9 cellular contexts compared by ENCODE assay signal in genomic region chr9:136762915-136763648, GRCh38. TPM values are rescaled to one million over a fixed set of nuclear protein-coding genes. Genes with fewer than 3 reads are reported as not detected.
DNase-seq lines count a peak whose midpoint lies in the region; ATAC-seq and TF ChIP-seq lines count a peak whose summit lies in the region.
"Had no signal": no experiment of that assay in that cellular context is flagged by ENCODE, and none has a peak within 500 bp of the region (broad histone marks: within the 10 kb centered on the region; RNA-seq: fewer than 3 reads in every experiment).

No MANE protein-coding gene starts in this region.

- peaks cover 14% of the 10 kb centered on the region for H3K4me1 ChIP-seq in mucosa of descending colon (ENCODE audit: low read depth)
- H3K4me1 ChIP-seq in vagina: peaks cover 5% of the 10 kb centered on the region

- H3K9me3 Mint-ChIP-seq in activated naive CD8-positive, alpha-beta T cell treated with anti-CD3 and anti-CD28 coated beads for 36 hours: no peaks in the 10 kb centered on the region
- H3K9me3 Mint-ChIP-seq: natural killer cell treated with Interleukin-12 subunit alpha and Interleukin-12 subunit beta and Interleukin-15 and Interleukin-18, amount 100 ng/mL, for 72 hours had no signal

- H3K9me3 ChIP-seq in mucosa of descending colon (no peaks in the 10 kb centered on the region), vagina (no peaks in the 10 kb centered on the region)

- H3K36me3 ChIP-seq in mucosa of descending colon (ENCODE audit: low read depth) (no peaks in the 10 kb centered on the region), vagina (no peaks in the 10 kb centered on the region)

- DNase-seq in DMS53 treated with DMSO at 0.1 percent for 48 hours (lab: John Stamatoyannopoulos, UW; ENCODE audit: unreplicated experiment): peak; percentile 31
- peak; percentile 27 for DNase-seq in NCI-H226
- DNase-seq in activated naive CD8-positive, alpha-beta T cell treated with anti-CD3 and anti-CD28 coated beads for 36 hours: peak; percentile 44
- peak; percentile 53 to 78 (median 67) for DNase-seq in mucosa of descending colon
- DNase-seq in vagina (ENCODE audit: extremely low spot score in 2 of 2): no peak
- DNase-seq in SW480 (ENCODE audit: low spot score): no peak

- H3K4me3 ChIP-seq in mucosa of descending colon (no peak overlapping the region), vagina (no peak overlapping the region)

- intact Hi-C loops in mucosa of descending colon (cut with DNase I, micrococcal nuclease) (no loop called here), vagina (cut with DNase I) (no loop called here)

- no peak overlapping the region for H3K27ac ChIP-seq in vagina

- ATAC-seq in mucosa of descending colon (peak; percentile 26), GM19351 (IDR thresholded peaks at IDR 0.05; ENCODE audit: unreplicated experiment) (no peak), HG02852 (IDR thresholded peaks at IDR 0.05; ENCODE audit: unreplicated experiment) (no peak)

- no peaks in the 10 kb centered on the region for H3K36me3 Mint-ChIP-seq in activated naive CD8-positive, alpha-beta T cell treated with anti-CD3 and anti-CD28 coated beads for 36 hours
- H3K36me3 Mint-ChIP-seq: natural killer cell treated with Interleukin-12 subunit alpha and Interleukin-12 subunit beta and Interleukin-15 and Interleukin-18, amount 100 ng/mL, for 72 hours had no signal

- H3K27me3 ChIP-seq in vagina: no peaks in the 10 kb centered on the region

- peaks cover 14% of the 10 kb centered on the region for H3K4me1 Mint-ChIP-seq in activated naive CD8-positive, alpha-beta T cell treated with anti-CD3 and anti-CD28 coated beads for 36 hours

- H3K27ac Mint-ChIP-seq in activated naive CD8-positive, alpha-beta T cell treated with anti-CD3 and anti-CD28 coated beads for 36 hours: no peak overlapping the region
- H3K27ac Mint-ChIP-seq: natural killer cell treated with Interleukin-12 subunit alpha and Interleukin-12 subunit beta and Interleukin-15 and Interleukin-18, amount 100 ng/mL, for 72 hours had no signal

- TF ChIP-seq CTCF in mucosa of descending colon (IDR thresholded peaks at IDR 0.05) (no peak), vagina (IDR thresholded peaks at IDR 0.05) (no peak)

- peaks cover 34% of the 10 kb centered on the region for H3K27me3 Mint-ChIP-seq in activated naive CD8-positive, alpha-beta T cell treated with anti-CD3 and anti-CD28 coated beads for 36 hours

- TF ChIP-seq POLR2A in vagina (IDR thresholded peaks at IDR 0.05): no peak

- no peak overlapping the region for H3K4me3 Mint-ChIP-seq in activated naive CD8-positive, alpha-beta T cell treated with anti-CD3 and anti-CD28 coated beads for 36 hours
- H3K4me3 Mint-ChIP-seq: natural killer cell treated with Interleukin-12 subunit alpha and Interleukin-12 subunit beta and Interleukin-15 and Interleukin-18, amount 100 ng/mL, for 72 hours had no signal

RNA-seq across cellular contexts. Expression of gene LCN15, which starts 1.2 kb away (rescaled TPM):
- not detected for total RNA-seq in activated naive CD8-positive, alpha-beta T cell treated with anti-CD3 and anti-CD28 coated beads for 36 hours
- total RNA-seq in mucosa of descending colon (10 to 100 TPM in 1 of 3 donors, 1 to 10 TPM in 2; 1.6 to 17.2 (median 3.7) TPM), vagina (not detected)
- total RNA-seq: natural killer cell treated with Interleukin-12 subunit alpha and Interleukin-12 subunit beta and Interleukin-15 and Interleukin-18, amount 100 ng/mL, for 72 hours had no signal

RNA-seq across cellular contexts. Expression of gene LCN8, which starts 5.0 kb away (rescaled TPM):
- not detected for total RNA-seq in activated naive CD8-positive, alpha-beta T cell treated with anti-CD3 and anti-CD28 coated beads for 36 hours
- not detected for total RNA-seq in mucosa of descending colon
- total RNA-seq in vagina: not detected
- total RNA-seq: natural killer cell treated with Interleukin-12 subunit alpha and Interleukin-12 subunit beta and Interleukin-15 and Interleukin-18, amount 100 ng/mL, for 72 hours had no signal

RNA-seq across cellular contexts. Expression of gene LCN6, which starts 14.8 kb away (rescaled TPM):
- total RNA-seq in activated naive CD8-positive, alpha-beta T cell treated with anti-CD3 and anti-CD28 coated beads for 36 hours: not detected
- 1 to 10 TPM; 1.0 to 8.5 (median 4.7) TPM for total RNA-seq in mucosa of descending colon
- total RNA-seq in vagina: 17.9 TPM
- total RNA-seq: natural killer cell treated with Interleukin-12 subunit alpha and Interleukin-12 subunit beta and Interleukin-15 and Interleukin-18, amount 100 ng/mL, for 72 hours had no signal

RNA-seq across cellular contexts. Expression of gene LCN10, which starts 20.3 kb away (rescaled TPM):
- total RNA-seq in activated naive CD8-positive, alpha-beta T cell treated with anti-CD3 and anti-CD28 coated beads for 36 hours: 1 to 10 TPM; 5.4 to 6.1 TPM
- total RNA-seq in mucosa of descending colon (1 to 10 TPM in 2 of 3 donors, under 1 TPM in 1; 0.12 to 5.1 (median 2.7) TPM), vagina (8.3 TPM)

RNA-seq across cellular contexts. Expression of gene TMEM141, which starts 28.1 kb away (rescaled TPM):
- total RNA-seq in activated naive CD8-positive, alpha-beta T cell treated with anti-CD3 and anti-CD28 coated beads for 36 hours: 10 to 100 TPM; 49.3 to 49.6 TPM
- 100 to 1,000 TPM; 110 to 373 (median 127) TPM for total RNA-seq in mucosa of descending colon
- 64.1 TPM for total RNA-seq in vagina

Comparison
In these comparisons a context has a peak if more than half of its experiments do, and no peak if none do; other contexts are left out.
1. DNase-seq: peak in DMS53 treated with DMSO at 0.1 percent for 48 hours (single experiment), NCI-H226 (single experiment), activated naive CD8-positive, alpha-beta T cell treated with anti-CD3 and anti-CD28 coated beads for 36 hours (single experiment) and mucosa of descending colon (3 of 3); none in vagina (0 of 2) and SW480 (single experiment).